Comparison of ENCODE assay signal across 11 cellular contexts in genomic region chr9:120324996-120325642, GRCh38.
DNase-seq lines count a peak whose midpoint lies in the region; ATAC-seq and TF ChIP-seq lines count a peak whose summit lies in the region.
"Had no signal": no experiment of that assay in that cellular context is flagged by ENCODE, and none has a peak within 500 bp of the region (broad histone marks: within the 10 kb centered on the region; RNA-seq: fewer than 3 reads in every experiment).

No MANE protein-coding gene starts in this region.

- TF ChIP-seq CTCF in type B pancreatic cell (conservative IDR thresholded peaks at IDR 0.05): peak; percentile 33

- DNase-seq in activated CD8-positive, alpha-beta memory T cell treated with anti-CD3 and anti-CD28 coated beads, Interleukin-2, amount 10 ng/mL, durations not matched to agents 7 days and 5 days: peak; percentile 22
- no peak for DNase-seq in activated CD8-positive, alpha-beta memory T cell treated with anti-CD3 and anti-CD28 coated beads, Interleukin-2, amount 50 U/mL, for 48 hours
- peak; percentile 1 for DNase-seq in MV-4-11 (lab: John Stamatoyannopoulos, UW)
- no peak for DNase-seq in type B pancreatic cell (ENCODE audit: extremely low spot score, unreplicated experiment)
- no peak for DNase-seq in caudate nucleus (lab: John Stamatoyannopoulos, UW)
- DNase-seq: kidney glomerular epithelial cell, Right ventricle myocardium superior had no signal

- peaks cover 3% of the 10 kb centered on the region for H3K27me3 Mint-ChIP-seq in activated CD8-positive, alpha-beta memory T cell treated with anti-CD3 and anti-CD28 coated beads, Interleukin-2, amount 10 ng/mL, durations not matched to agents 7 days and 5 days
- H3K27me3 Mint-ChIP-seq in type B pancreatic cell: peaks cover 17% of the 10 kb centered on the region

- peaks cover 3% of the 10 kb centered on the region for H3K4me1 Mint-ChIP-seq in activated CD8-positive, alpha-beta memory T cell treated with anti-CD3 and anti-CD28 coated beads, Interleukin-2, amount 10 ng/mL, durations not matched to agents 7 days and 5 days
- peaks cover 14% of the 10 kb centered on the region for H3K4me1 Mint-ChIP-seq in type B pancreatic cell (ENCODE audit: unreplicated experiment)
- H3K4me1 Mint-ChIP-seq: B cell had no signal

- H3K27ac ChIP-seq in caudate nucleus (ENCODE audit: low read depth, low read length): no peak overlapping the region

- ATAC-seq in activated CD8-positive, alpha-beta memory T cell treated with anti-CD3 and anti-CD28 coated beads, Interleukin-2, amount 10 ng/mL, durations not matched to agents 7 days and 5 days: no peak
- ATAC-seq in SK-N-SH treated with all-trans-retinoic acid at 6 μM for 48 hours (peak; percentile 42; the same call in 1 of the 3 replicates), GM18511 (IDR thresholded peaks at IDR 0.05; ENCODE audit: unreplicated experiment) (no peak), GM21723 (IDR thresholded peaks at IDR 0.05; ENCODE audit: unreplicated experiment) (no peak)

- H3K36me3 Mint-ChIP-seq in activated CD8-positive, alpha-beta memory T cell treated with anti-CD3 and anti-CD28 coated beads, Interleukin-2, amount 10 ng/mL, durations not matched to agents 7 days and 5 days: no peaks in the 10 kb centered on the region
- no peaks in the 10 kb centered on the region for H3K36me3 Mint-ChIP-seq in type B pancreatic cell

- CTCF ChIA-PET in activated CD8-positive, alpha-beta memory T cell treated with anti-CD3 and anti-CD28 coated beads, Interleukin-2, amount 10 ng/mL, durations not matched to agents 7 days and 5 days (lab: Charles Lee): no interaction called here

- H3K9me3 Mint-ChIP-seq in activated CD8-positive, alpha-beta memory T cell treated with anti-CD3 and anti-CD28 coated beads, Interleukin-2, amount 10 ng/mL, durations not matched to agents 7 days and 5 days (ENCODE audit: low read depth): no peaks in the 10 kb centered on the region
- no peaks in the 10 kb centered on the region for H3K9me3 Mint-ChIP-seq in type B pancreatic cell

- no peak overlapping the region for H3K27ac Mint-ChIP-seq in activated CD8-positive, alpha-beta memory T cell treated with anti-CD3 and anti-CD28 coated beads, Interleukin-2, amount 10 ng/mL, durations not matched to agents 7 days and 5 days
- H3K27ac Mint-ChIP-seq in type B pancreatic cell: no peak overlapping the region
- H3K27ac Mint-ChIP-seq: B cell had no signal

- no peak overlapping the region for H3K4me3 Mint-ChIP-seq in activated CD8-positive, alpha-beta memory T cell treated with anti-CD3 and anti-CD28 coated beads, Interleukin-2, amount 10 ng/mL, durations not matched to agents 7 days and 5 days
- no peak overlapping the region for H3K4me3 Mint-ChIP-seq in type B pancreatic cell
- H3K4me3 Mint-ChIP-seq: B cell had no signal

TF ChIP-seq in SK-N-SH treated with all-trans-retinoic acid at 6 μM for 48 hours, 23 proteins besides CTCF, POLR2A, EP300 and RAD21:
- TF ChIP-seq TOX (CRISPR knock-in tag; IDR thresholded peaks at IDR 0.05; ENCODE audit: borderline replicate concordance) (no peak), RARB (CRISPR knock-in tag; IDR thresholded peaks at IDR 0.05) (no peak), ZNF70 (CRISPR knock-in tag; IDR thresholded peaks at IDR 0.05) (no peak), SNAI2 (CRISPR knock-in tag; IDR thresholded peaks at IDR 0.05) (no peak), PPARA (CRISPR knock-in tag; IDR thresholded peaks at IDR 0.05; ENCODE audit: borderline replicate concordance) (no peak), ZC3H10 (CRISPR knock-in tag; IDR thresholded peaks at IDR 0.05) (no peak), GLIS3 (CRISPR knock-in tag; IDR thresholded peaks at IDR 0.05) (no peak), PATZ1 (CRISPR knock-in tag; IDR thresholded peaks at IDR 0.05; ENCODE audit: borderline replicate concordance) (no peak), ESRRG (CRISPR knock-in tag; IDR thresholded peaks at IDR 0.05) (no peak), OSR1 (CRISPR knock-in tag; IDR thresholded peaks at IDR 0.05) (no peak), BACH2 (CRISPR knock-in tag; IDR thresholded peaks at IDR 0.05; ENCODE audit: borderline replicate concordance) (no peak), ZFP30 (CRISPR knock-in tag; IDR thresholded peaks at IDR 0.05) (no peak)

Comparison
In these comparisons a context has a peak if more than half of its experiments do, and no peak if none do; other contexts are left out.
1. DNase-seq: peak in activated CD8-positive, alpha-beta memory T cell treated with anti-CD3 and anti-CD28 coated beads, Interleukin-2, amount 10 ng/mL, durations not matched to agents 7 days and 5 days (single experiment) and MV-4-11 (single experiment); none in activated CD8-positive, alpha-beta memory T cell treated with anti-CD3 and anti-CD28 coated beads, Interleukin-2, amount 50 U/mL, for 48 hours (single experiment), type B pancreatic cell (single experiment) and caudate nucleus (0 of 61).